ENCODE assay signal across 9 cellular contexts in the genomic region with DNA sequence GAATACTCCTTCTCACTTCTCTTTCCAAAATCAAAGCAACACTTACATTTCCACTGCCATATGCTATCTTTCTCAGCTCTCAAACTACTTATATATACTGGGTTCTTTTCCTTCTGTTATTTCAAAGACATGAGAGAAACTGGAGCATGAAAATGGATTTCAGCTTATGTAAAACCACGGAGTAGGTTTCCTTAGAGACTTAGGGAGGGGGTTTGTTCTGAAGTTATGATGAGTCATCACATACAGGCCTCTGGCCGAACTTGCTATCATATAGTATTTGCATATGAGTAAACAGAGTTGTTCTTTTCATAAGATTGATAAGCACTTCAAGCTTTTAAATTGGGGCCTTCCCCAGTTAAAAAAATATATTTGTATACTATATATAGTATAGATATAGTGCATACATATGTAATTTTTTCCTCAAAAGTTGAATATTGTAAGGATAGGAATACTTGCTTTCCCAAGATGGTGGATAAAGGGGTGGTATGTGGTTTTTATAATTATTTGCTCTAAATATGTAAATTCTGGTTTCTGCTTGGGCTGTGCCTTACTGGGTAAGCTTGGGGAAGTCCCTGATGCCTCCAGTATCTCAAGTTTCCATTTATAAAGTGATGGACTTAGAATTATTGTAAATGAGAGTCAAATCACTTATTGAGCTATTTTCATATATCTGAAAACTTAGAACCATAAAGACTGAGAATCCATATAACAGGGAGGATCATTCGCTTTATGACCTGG.
A peak's percentile ranks its signal among the peaks of the same experiment; 100 is the strongest.
DNase-seq lines count a peak whose midpoint lies in the region; ATAC-seq and TF ChIP-seq lines count a peak whose summit lies in the region.
"Had no signal": no experiment of that assay in that cellular context is flagged by ENCODE, and none has a peak within 500 bp of the region (broad histone marks: within the 10 kb centered on the region; RNA-seq: fewer than 3 reads in every experiment).

No MANE protein-coding gene starts in this region.

- no peak overlapping the region for H3K27ac ChIP-seq in body of pancreas

- WGBS in body of pancreas, 2 donors, result 43 to 53% methylated on average over 3 of the region's 3 CpGs

- H3K4me3 ChIP-seq in body of pancreas (no peak overlapping the region), skeletal muscle cell (ENCODE audit: low read depth, low read length) (no peak overlapping the region)

- no peak for TF ChIP-seq POLR2A in body of pancreas (IDR thresholded peaks at IDR 0.05)

- DNase-seq in body of pancreas, result no peak
- DNase-seq in skeletal muscle cell (ENCODE audit: low read depth), result peak; percentile 35
- no peak for DNase-seq in NCI-H2196 (lab: John Stamatoyannopoulos, UW; ENCODE audit: unreplicated experiment)
- DNase-seq in C1 segment of cervical spinal cord (lab: John Stamatoyannopoulos, UW), result no peak
- DNase-seq in GDM1 (lab: John Stamatoyannopoulos, UW), result no peak
- DNase-seq: activated T-cell treated with anti-CD3 and anti-CD28 coated beads, Interleukin-2, amount 50 U/mL, for 1 hour; T-helper 2 cell had no signal

- ATAC-seq in GM21381 (IDR thresholded peaks at IDR 0.05; ENCODE audit: unreplicated experiment), result peak; percentile 57
- peak; percentile 79 for ATAC-seq in HG03442 (IDR thresholded peaks at IDR 0.05; ENCODE audit: unreplicated experiment)
- ATAC-seq in body of pancreas, result peak; percentile 66

- intact Hi-C loops in body of pancreas (cut with DNase I), result no loop called here

- no peaks in the 10 kb centered on the region for H3K4me1 ChIP-seq in body of pancreas

- H3K27me3 ChIP-seq in body of pancreas, result no peaks in the 10 kb centered on the region

- no peak for TF ChIP-seq CTCF in body of pancreas (IDR thresholded peaks at IDR 0.05)

- H3K9me3 ChIP-seq in body of pancreas, result no peaks in the 10 kb centered on the region

- no peaks in the 10 kb centered on the region for H3K36me3 ChIP-seq in body of pancreas (replicated peaks in 1 of 2; ENCODE audit: insufficient read depth in 1 of 2, low read depth in 2 of 2)
